28 cellular contexts compared by ENCODE assay signal in genomic region chr12:114921796-114922195, GRCh38.
DNase-seq lines count a peak whose midpoint lies in the region; ATAC-seq, FAIRE-seq and TF ChIP-seq lines count a peak whose summit lies in the region.
"Had no signal": no experiment of that assay in that cellular context is flagged by ENCODE, and none has a peak within 500 bp of the region (broad histone marks: within the 10 kb centered on the region; RNA-seq: fewer than 3 reads in every experiment).

No MANE protein-coding gene starts in this region.

- H3K9me3 ChIP-seq in BLaER1 (peaks cover 5% of the 10 kb centered on the region; the same call in 1 of the 2 replicates), GM23248 (ENCODE audit: low read depth) (no peaks in the 10 kb centered on the region), RWPE2 (ENCODE audit: severe bottlenecking) (no peaks in the 10 kb centered on the region)
- H3K9me3 ChIP-seq: adrenal gland, body of pancreas, testis, uterus had no signal

- no peaks in the 10 kb centered on the region for H4K20me1 ChIP-seq in BLaER1
- no peaks in the 10 kb centered on the region for H4K20me1 ChIP-seq in GM23248 (ENCODE audit: insufficient read depth)

- peaks cover 59% of the 10 kb centered on the region for H3F3A ChIP-seq in GM23248 (ENCODE audit: insufficient read depth)

- no peak for ATAC-seq in RWPE2 (ENCODE audit: low read depth)
- no peak for ATAC-seq in esophagus mucosa
- no peak for ATAC-seq in GM19467 (IDR thresholded peaks at IDR 0.05; ENCODE audit: unreplicated experiment)
- ATAC-seq: activated T-cell treated with anti-CD3 and anti-CD28 coated beads, Interleukin-2, amount 50 U/mL, for 72 hours; body of pancreas; naive thymus-derived CD8-positive, alpha-beta T cell; stimulated activated naive CD8-positive, alpha-beta T cell treated with anti-CD3 and anti-CD28 coated beads, Interleukin-15, Interleukin-2, amounts not matched to agents 100 U/mL and 50 U/mL, for 24 hours had no signal

- H3K9ac ChIP-seq in BLaER1 = no peak overlapping the region
- no peak overlapping the region for H3K9ac ChIP-seq in GM23248

- H3K27me3 ChIP-seq in BLaER1 (no peaks in the 10 kb centered on the region), GM23248 (replicated peaks; ENCODE audit: insufficient read depth) (no peaks in the 10 kb centered on the region), RWPE2 (ENCODE audit: insufficient read depth, poor library complexity, severe bottlenecking) (no peaks in the 10 kb centered on the region)
- H3K27me3 ChIP-seq: adrenal gland, body of pancreas, testis, uterus had no signal

- H3K4me1 ChIP-seq in BLaER1 (peaks cover 17% of the 10 kb centered on the region), GM23248 (ENCODE audit: insufficient read depth) (peaks cover 43% of the 10 kb centered on the region), RWPE2 (ENCODE audit: insufficient read depth, poor library complexity, severe bottlenecking) (peaks cover 20% of the 10 kb centered on the region)
- H3K4me1 ChIP-seq: body of pancreas, testis, uterus had no signal

- DNase-seq in GM23248 (peak; percentile 36), RWPE2 (ENCODE audit: low spot score) (no peak), foreskin fibroblast (peak; percentile 40 to 72), GM12892 (ENCODE audit: insufficient read length) (no peak)
- DNase-seq: activated CD4-positive, alpha-beta T cell treated with anti-CD3 and anti-CD28 coated beads, Interleukin-2, amount 50 U/mL, for 1 hour; activated naive CD4-positive, alpha-beta T cell treated with Interleukin-2 at 50 U/mL for 16 hours; activated T-cell treated with anti-CD3 and anti-CD28 coated beads, Interleukin-2, amount 50 U/mL, for 72 hours; adrenal gland; body of pancreas; cerebellar nuclear complex; DMS53; GF-D8; glutamatergic neuron; islet precursor cell; Karpas-422; left ventricle myocardium superior; naive thymus-derived CD8-positive, alpha-beta T cell; NCI-H1092; NCI-H187 treated with DMSO at 0.1 percent for 48 hours; NCI-H526; NK-92 treated with Interleukin-12 subunit alpha and Interleukin-12 subunit beta, amount 100 ng/mL, for 24 hours; occipital lobe; stimulated activated naive CD8-positive, alpha-beta T cell treated with anti-CD3 and anti-CD28 coated beads, Interleukin-15, Interleukin-2, amounts not matched to agents 100 U/mL and 50 U/mL, for 24 hours; testis; uterus had no signal

- in situ Hi-C loops in GM23248 (cut with MboI) = no loop called here

- 9 to 39% methylated on average over 1 of the region's 1 CpG for WGBS in GM23248 (ENCODE audit: low coverage in 1 of 2, low lambda C conversion rate in 2 of 2, missing lambda C conversion rate in 2 of 2), 2 experiments

- TF ChIP-seq POLR2A in GM12892 (IDR thresholded peaks at IDR 0.05; ENCODE audit: low read depth, low read length) = no peak

- no peaks in the 10 kb centered on the region for H3K36me3 ChIP-seq in BLaER1
- no peaks in the 10 kb centered on the region for H3K36me3 ChIP-seq in GM23248 (ENCODE audit: low read depth)
- H3K36me3 ChIP-seq in RWPE2 (ENCODE audit: low read depth) = no peaks in the 10 kb centered on the region
- H3K36me3 ChIP-seq: adrenal gland, uterus had no signal

- no peak overlapping the region for H2AFZ ChIP-seq in GM23248

- TF ChIP-seq CTCF in RWPE2 (IDR thresholded peaks at IDR 0.05; ENCODE audit: poor library complexity, severe bottlenecking) = no peak
- no peak for TF ChIP-seq CTCF in foreskin fibroblast (IDR thresholded peaks at IDR 0.05; ENCODE audit: low read depth, low read length)

- H3K9me2 ChIP-seq in GM23248 (ENCODE audit: insufficient read depth) = no peaks in the 10 kb centered on the region

- no peak for FAIRE-seq in GM12892 (lab: Jason Lieb, UNC)

- H3K27ac ChIP-seq in BLaER1 (no peak overlapping the region), GM23248 (peak overlapping the region; percentile 37), RWPE2 (ENCODE audit: poor library complexity, severe bottlenecking) (peak overlapping the region; percentile 50)
- H3K27ac ChIP-seq: body of pancreas, testis, uterus had no signal

- no peaks in the 10 kb centered on the region for H3K79me2 ChIP-seq in GM23248 (ENCODE audit: insufficient read depth)

- H3K4me2 ChIP-seq in BLaER1 = peak overlapping the region; percentile 28; the same call in 1 of the 2 replicates
- peak overlapping the region; percentile 29 for H3K4me2 ChIP-seq in GM23248 (ENCODE audit: unreplicated experiment)

- H3K4me3 ChIP-seq in BLaER1 (no peak overlapping the region), GM23248 (no peak overlapping the region), RWPE2 (ENCODE audit: severe bottlenecking) (no peak overlapping the region), foreskin fibroblast (ENCODE audit: low read depth in 1 of 2, low read length in 2 of 2) (no peak overlapping the region)
- H3K4me3 ChIP-seq: adrenal gland, body of pancreas, testis, uterus had no signal

Comparison
In these comparisons a context has a peak if more than half of its experiments do, and no peak if none do; other contexts are left out.
1. DNase-seq: peak in GM23248 (single experiment) and foreskin fibroblast (2 of 2); none in RWPE2 (single experiment) and GM12892 (single experiment).